8 cellular contexts compared by ENCODE assay signal in genomic region chr13:44191504-44192171, GRCh38.
DNase-seq lines count a peak whose midpoint lies in the region; ATAC-seq, FAIRE-seq and TF ChIP-seq lines count a peak whose summit lies in the region.

No MANE protein-coding gene starts in this region.

- no peaks in the 10 kb centered on the region for H3K27me3 ChIP-seq in bronchial epithelial cell (ENCODE audit: control insufficient read depth, insufficient read depth, low read length)

- no peaks in the 10 kb centered on the region for H3K36me3 ChIP-seq in bronchial epithelial cell (ENCODE audit: control insufficient read depth, insufficient read depth, low read length)

- no peak overlapping the region for H3K4me3 ChIP-seq in bronchial epithelial cell (ENCODE audit: low read depth, low read length)

- ATAC-seq in GM21528 (IDR thresholded peaks at IDR 0.05; ENCODE audit: low FRiP score, unreplicated experiment): no peak
- ATAC-seq in HG02870 (IDR thresholded peaks at IDR 0.05; ENCODE audit: unreplicated experiment): no peak

- FAIRE-seq in bronchial epithelial cell (lab: Jason Lieb, UNC) (peak; percentile 81), islet of Langerhans (lab: Jason Lieb, UNC) (peak; percentile 24)

- TF ChIP-seq CTCF in bronchial epithelial cell (IDR thresholded peaks at IDR 0.05; ENCODE audit: insufficient read depth, low read length, severe bottlenecking): peak; percentile 76

- DNase-seq in G401 (ENCODE audit: low spot score): peak; percentile 94
- peak; percentile 78 for DNase-seq in NAMALWA (ENCODE audit: low spot score)
- DNase-seq in T-helper 2 cell: peak in 3 of 5 experiments; percentile 9 to 51 (median 23)
- DNase-seq in bronchial epithelial cell (ENCODE audit: low read depth): peak; percentile 77
- peak; percentile 15 for DNase-seq in stimulated activated CD4-positive, alpha-beta T cell treated with anti-CD3 and anti-CD28 coated beads, Interleukin-4, amount 100 ng/mL, for 1 hour

- in situ Hi-C loops in G401 (cut with HindIII; ENCODE audit: low sequenced_read_pairs): no loop called here

Comparison
In these comparisons a context has a peak if more than half of its experiments do, and no peak if none do; other contexts are left out.
1. DNase-seq: peak in every context shown above with its lines; median percentile 94 in G401; 78 in NAMALWA; 77 in bronchial epithelial cell; 23 in T-helper 2 cell; 15 in stimulated activated CD4-positive, alpha-beta T cell treated with anti-CD3 and anti-CD28 coated beads, Interleukin-4, amount 100 ng/mL, for 1 hour.